ENCODE assay signal across 8 cellular contexts in genomic region chr17:77445908-77446535, GRCh38.
DNase-seq lines count a peak whose midpoint lies in the region; ATAC-seq and TF ChIP-seq lines count a peak whose summit lies in the region.

No MANE protein-coding gene starts in this region.

- CTCF ChIA-PET in WTC11 (lab: Charles Lee): interaction anchor here (1.1 to 2.1 kb wide), 2 partner anchors 16 to 101 kb away, joined by 5 to 15 read pairs; no protein-coding TSS in a partner anchor

- POLR2A ChIA-PET in WTC11 (lab: Charles Lee): no interaction called here

- H3K9me3 ChIP-seq in BLaER1 treated with 17β-estradiol and CSF1 and Interleukin-3, amounts not matched to agents 10 nM and 100 nM (replicated peaks in 1 of 11): no peaks in the 10 kb centered on the region
- no peaks in the 10 kb centered on the region for H3K9me3 ChIP-seq in heart left ventricle

- peaks cover 36% of the 10 kb centered on the region for H3K4me1 Mint-ChIP-seq in WTC11

- H3K27me3 ChIP-seq in BLaER1 treated with 17β-estradiol and CSF1 and Interleukin-3, amounts not matched to agents 10 nM and 100 nM: no peaks in the 10 kb centered on the region; a peak in 1 of 22 replicates
- no peaks in the 10 kb centered on the region for H3K27me3 ChIP-seq in heart left ventricle

- ATAC-seq in HG02798 (IDR thresholded peaks at IDR 0.05; ENCODE audit: poor library complexity, unreplicated experiment) (peak; percentile 19), heart left ventricle (peak in 3 of 4 donors; percentile 23 to 48 (median 26)), WTC11 (no peak), GM19467 (IDR thresholded peaks at IDR 0.05; ENCODE audit: unreplicated experiment) (no peak)
- peak; percentile 12 for ATAC-seq in stimulated activated naive CD8-positive, alpha-beta T cell treated with anti-CD3 and anti-CD28 coated beads, Interleukin-15, Interleukin-2, amounts not matched to agents 100 U/mL and 50 U/mL, for 24 hours

- peaks cover 2% of the 10 kb centered on the region; the same call in 1 of the 2 replicates for H3K36me3 Mint-ChIP-seq in WTC11

- no peaks in the 10 kb centered on the region for H3K27me3 Mint-ChIP-seq in WTC11 (ENCODE audit: low read depth)

- H3K4me1 ChIP-seq in BLaER1 treated with 17β-estradiol and CSF1 and Interleukin-3, amounts not matched to agents 10 nM and 100 nM: peaks cover 94 to 100% (median 100%) of the 10 kb centered on the region in 10 experiments
- H3K4me1 ChIP-seq in heart left ventricle: peaks cover 3 to 98% (median 63%) of the 10 kb centered on the region in 12 donors

- peak; percentile 67 to 72 for DNase-seq in activated CD4-positive, alpha-beta T cell treated with anti-CD3 and anti-CD28 coated beads, Interleukin-2, amount 50 U/mL, for 48 hours
- DNase-seq in heart left ventricle (peak in 3 of 5 donors; percentile 56 to 74 (median 57)), WTC11 (ENCODE audit: low spot score) (no peak), ACHN (no peak)
- DNase-seq in stimulated activated naive CD8-positive, alpha-beta T cell treated with anti-CD3 and anti-CD28 coated beads, Interleukin-15, Interleukin-2, amounts not matched to agents 100 U/mL and 50 U/mL, for 24 hours: peak; percentile 66

- in situ Hi-C loops in ACHN (cut with HindIII; ENCODE audit: low pct_ligation_motif_present, low pct_unique_long_range_greater_than_20kb, low sequenced_read_pairs): loop anchor here (25.0 kb wide), 1 partner anchor 109 kb away; no protein-coding TSS in a partner anchor

- intact Hi-C loops in heart left ventricle (cut with DNase I): no loop called here

- no peak overlapping the region for H3K4me3 Mint-ChIP-seq in WTC11

- no peak overlapping the region for H3K27ac Mint-ChIP-seq in WTC11

- H3K4me2 ChIP-seq in BLaER1 treated with 17β-estradiol and CSF1 and Interleukin-3, amounts not matched to agents 10 nM and 100 nM: peak overlapping the region; percentile 90 to 100 (median 98)

- H3K27ac ChIP-seq in BLaER1 treated with 17β-estradiol and CSF1 and Interleukin-3, amounts not matched to agents 10 nM and 100 nM: peak overlapping the region; percentile 70 to 100 (median 97); a peak in 21 of 22 replicates
- peak overlapping the region; percentile 5 to 91 (median 70) for H3K27ac ChIP-seq in heart left ventricle

- H4K20me1 ChIP-seq in BLaER1 treated with 17β-estradiol and CSF1 and Interleukin-3, amounts not matched to agents 10 nM and 100 nM: peaks cover 0 to 75% (median 0%) of the 10 kb centered on the region in 11 experiments; a peak in 8 of 22 replicates

- TF ChIP-seq POLR2A in heart left ventricle (IDR thresholded peaks at IDR 0.05): no peak

- 46 to 81% (median 56%) methylated on average over 14 of the region's 14 CpGs for WGBS in heart left ventricle, 4 donors

- peak overlapping the region; percentile 63 to 95 (median 86); a peak in 21 of 22 replicates for H3K9ac ChIP-seq in BLaER1 treated with 17β-estradiol and CSF1 and Interleukin-3, amounts not matched to agents 10 nM and 100 nM

- no peaks in the 10 kb centered on the region for H3K9me3 Mint-ChIP-seq in WTC11

- H3K4me3 ChIP-seq in BLaER1 treated with 17β-estradiol and CSF1 and Interleukin-3, amounts not matched to agents 10 nM and 100 nM: peak overlapping the region; percentile 16 to 57 (median 42); a peak in 18 of 20 replicates
- peak overlapping the region in 4 of 12 donors; percentile 0 to 38 (median 14) for H3K4me3 ChIP-seq in heart left ventricle

- peaks cover 0 to 12% (median 0%) of the 10 kb centered on the region in 11 experiments; a peak in 2 of 22 replicates for H3K36me3 ChIP-seq in BLaER1 treated with 17β-estradiol and CSF1 and Interleukin-3, amounts not matched to agents 10 nM and 100 nM
- no peaks in the 10 kb centered on the region for H3K36me3 ChIP-seq in heart left ventricle

- TF ChIP-seq CTCF in heart left ventricle (IDR thresholded peaks at IDR 0.05): no peak
- TF ChIP-seq CTCF in WTC11 (IDR thresholded peaks at IDR 0.05): no peak

TF ChIP-seq in WTC11, 78 proteins besides CTCF, POLR2A, EP300 and RAD21:
- no peak for TF ChIP-seq SMAD4 (CRISPR knock-in tag; IDR thresholded peaks at IDR 0.05)
- no peak for TF ChIP-seq ZNF281 (CRISPR knock-in tag; IDR thresholded peaks at IDR 0.05)
- no peak for TF ChIP-seq ZMAT4 (CRISPR knock-in tag; IDR thresholded peaks at IDR 0.05)
- no peak for TF ChIP-seq GABPB1 (CRISPR knock-in tag; IDR thresholded peaks at IDR 0.05)
- TF ChIP-seq IRF1 (CRISPR knock-in tag; IDR thresholded peaks at IDR 0.05): no peak
- TF ChIP-seq SMAD3 (CRISPR knock-in tag; IDR thresholded peaks at IDR 0.05; ENCODE audit: borderline replicate concordance): no peak
- no peak for TF ChIP-seq MAX (CRISPR knock-in tag; IDR thresholded peaks at IDR 0.05)
- no peak for TF ChIP-seq TEAD4 (CRISPR knock-in tag; IDR thresholded peaks at IDR 0.05)
- TF ChIP-seq ESRRA (CRISPR knock-in tag; IDR thresholded peaks at IDR 0.05; ENCODE audit: borderline replicate concordance): no peak
- TF ChIP-seq ELF4 (CRISPR knock-in tag; IDR thresholded peaks at IDR 0.05; ENCODE audit: low read depth): no peak
- TF ChIP-seq JAZF1 (CRISPR knock-in tag; IDR thresholded peaks at IDR 0.05): no peak

Comparison
In these comparisons a context has a peak if more than half of its experiments do, and no peak if none do; other contexts are left out.
1. ATAC-seq: peak in HG02798 (single experiment), heart left ventricle (3 of 4) and stimulated activated naive CD8-positive, alpha-beta T cell treated with anti-CD3 and anti-CD28 coated beads, Interleukin-15, Interleukin-2, amounts not matched to agents 100 U/mL and 50 U/mL, for 24 hours (single experiment); none in WTC11 (single experiment) and GM19467 (single experiment).
2. DNase-seq: peak in activated CD4-positive, alpha-beta T cell treated with anti-CD3 and anti-CD28 coated beads, Interleukin-2, amount 50 U/mL, for 48 hours (2 of 2), heart left ventricle (3 of 5) and stimulated activated naive CD8-positive, alpha-beta T cell treated with anti-CD3 and anti-CD28 coated beads, Interleukin-15, Interleukin-2, amounts not matched to agents 100 U/mL and 50 U/mL, for 24 hours (single experiment); none in WTC11 (single experiment) and ACHN (single experiment).